8 cellular contexts compared by ENCODE assay signal in genomic region chr12:24742378-24742777, GRCh38.
DNase-seq lines count a peak whose midpoint lies in the region; ATAC-seq and TF ChIP-seq lines count a peak whose summit lies in the region.

No MANE protein-coding gene starts in this region.

- in situ Hi-C loops in GM13977 (cut with MboI; ENCODE audit: low pct_unique_long_range_greater_than_20kb, low sequenced_read_pairs, unreplicated experiment), result no loop called here

- peak; percentile 19 for DNase-seq in GM13977 (ENCODE audit: low spot score)
- DNase-seq in globus pallidus (ENCODE audit: low spot score), result peak; percentile 64
- DNase-seq in SW480 (ENCODE audit: low spot score), result no peak
- DNase-seq in DMS79 treated with DMSO at 0.1 percent for 48 hours (lab: John Stamatoyannopoulos, UW), result no peak
- DNase-seq in activated gamma-delta T cell (lab: John Stamatoyannopoulos, UW), result no peak
- no peak for DNase-seq in H4 (ENCODE audit: low spot score)

- no peak for TF ChIP-seq CTCF in GM13977 (IDR thresholded peaks at IDR 0.05; ENCODE audit: extremely low read depth, insufficient read depth, missing control alignments)

- ATAC-seq in GM21447 (IDR thresholded peaks at IDR 0.05; ENCODE audit: unreplicated experiment) (peak; percentile 93), HG03571 (IDR thresholded peaks at IDR 0.05; ENCODE audit: unreplicated experiment) (peak; percentile 95)

Comparison
In these comparisons a context has a peak if more than half of its experiments do, and no peak if none do; other contexts are left out.
1. DNase-seq: peak in GM13977 (single experiment) and globus pallidus (single experiment); none in SW480 (single experiment), DMS79 treated with DMSO at 0.1 percent for 48 hours (single experiment), activated gamma-delta T cell (single experiment) and H4 (single experiment).